ENCODE assay signal across 8 cellular contexts in genomic region chr17:18039535-18040286, GRCh38. TPM values are rescaled to one million over a fixed set of nuclear protein-coding genes. Genes with fewer than 3 reads are reported as not detected.
A peak's percentile ranks its signal among the peaks of the same experiment; 100 is the strongest.
DNase-seq lines count a peak whose midpoint lies in the region; ATAC-seq, FAIRE-seq and TF ChIP-seq lines count a peak whose summit lies in the region.

No MANE protein-coding gene starts in this region.

- DNase-seq in DND-41 (no peak), germinal center (ENCODE audit: low spot score) (peak; percentile 66), pancreas (peak in 5 of 6 donors; percentile 31 to 85 (median 53)), G401 (ENCODE audit: low spot score) (no peak), NOMO-1 (lab: John Stamatoyannopoulos, UW; ENCODE audit: unreplicated experiment in 2 of 2) (no peak)
- DNase-seq in activated CD4-positive, alpha-beta memory T cell treated with anti-CD3 and anti-CD28 coated beads for 36 hours = no peak

- CTCF ChIA-PET in activated CD4-positive, alpha-beta memory T cell treated with anti-CD3 and anti-CD28 coated beads for 36 hours (lab: Charles Lee) = interaction anchor here (1.3 kb wide), 1 partner anchor 145 kb away, joined by 3 read pairs; no protein-coding TSS in a partner anchor

- FAIRE-seq in pancreas (lab: Jason Lieb, UNC) = no peak

- no peaks in the 10 kb centered on the region for H3K9me3 Mint-ChIP-seq in activated CD4-positive, alpha-beta memory T cell treated with anti-CD3 and anti-CD28 coated beads for 36 hours

- peak overlapping the region; percentile 76 for H3K27ac ChIP-seq in DND-41 (ENCODE audit: low read length)
- peak overlapping the region; percentile 29 to 76 (median 62) for H3K27ac ChIP-seq in pancreas

- peak overlapping the region; percentile 90 for H3K4me2 ChIP-seq in DND-41 (ENCODE audit: insufficient read depth, low read length)

- H3K4me1 ChIP-seq in DND-41 (ENCODE audit: insufficient read depth, low read length) (peaks cover 48% of the 10 kb centered on the region), pancreas (peaks cover 0 to 45% (median 11%) of the 10 kb centered on the region in 3 donors)

- 0 to 1% methylated on average over 50 to 79 of the region's 81 CpGs for WGBS in pancreas, 2 donors

- no peak for TF ChIP-seq CTCF in DND-41 (IDR thresholded peaks at IDR 0.05; ENCODE audit: borderline replicate concordance, extremely low read depth, low read length, poor library complexity, severe bottlenecking)
- TF ChIP-seq CTCF in pancreas (IDR thresholded peaks at IDR 0.05) = no peak

- no peaks in the 10 kb centered on the region for H3K9me3 ChIP-seq in DND-41 (ENCODE audit: insufficient read depth, low read length, severe bottlenecking)
- H3K9me3 ChIP-seq in pancreas = no peaks in the 10 kb centered on the region

- in situ Hi-C loops in G401 (cut with HindIII; ENCODE audit: low sequenced_read_pairs) = loop anchor here (25.0 kb wide), 1 partner anchor 152 kb away; no protein-coding TSS in a partner anchor

- H3K9ac ChIP-seq in DND-41 (ENCODE audit: low read depth, low read length) = peak overlapping the region; percentile 65

- POLR2A ChIA-PET in activated CD4-positive, alpha-beta memory T cell treated with anti-CD3 and anti-CD28 coated beads for 36 hours (lab: Charles Lee) = no interaction called here

- H3K4me1 Mint-ChIP-seq in activated CD4-positive, alpha-beta memory T cell treated with anti-CD3 and anti-CD28 coated beads for 36 hours (ENCODE audit: low read depth) = peaks cover 40% of the 10 kb centered on the region

- peaks cover 18% of the 10 kb centered on the region for H4K20me1 ChIP-seq in DND-41 (ENCODE audit: insufficient read depth, low read length)

- H3K27ac Mint-ChIP-seq in activated CD4-positive, alpha-beta memory T cell treated with anti-CD3 and anti-CD28 coated beads for 36 hours = peak overlapping the region; percentile 80

- intact Hi-C loops in activated CD4-positive, alpha-beta memory T cell treated with anti-CD3 and anti-CD28 coated beads for 36 hours (cut with micrococcal nuclease) = loop anchor here (1.0 to 10.0 kb wide), 9 partner anchors 47 to 1502 kb away; partner anchors contain the start of genes ALKBH5, DRC3, DRG2 and PEMT
- intact Hi-C loops in pancreas (cut with DNase I) = loop anchor here in 2 of 3 donors (10.0 kb wide), 3 partner anchors 145 to 365 kb away; partner anchors contain the start of gene RAI1 (in 1 of the 2)

- H3K36me3 ChIP-seq in DND-41 (ENCODE audit: insufficient read depth, low read length) (peaks cover 13% of the 10 kb centered on the region), pancreas (no peaks in the 10 kb centered on the region)

- H3K4me3 ChIP-seq in DND-41 (ENCODE audit: low read depth in 1 of 2, low read length in 2 of 2) (peak overlapping the region; percentile 58 to 88; a peak in 3 of 4 replicates), pancreas (peak overlapping the region; percentile 69 to 97 (median 90))

- H3K27me3 ChIP-seq in DND-41 (ENCODE audit: insufficient read depth, low read length, poor library complexity) = no peaks in the 10 kb centered on the region
- no peaks in the 10 kb centered on the region for H3K27me3 ChIP-seq in pancreas

- ATAC-seq in DND-41 (ENCODE audit: insufficient read depth, low read depth) (peak; percentile 53), GM19397 (IDR thresholded peaks at IDR 0.05; ENCODE audit: unreplicated experiment) (peak; percentile 35), HG03442 (IDR thresholded peaks at IDR 0.05; ENCODE audit: unreplicated experiment) (peak; percentile 24), pancreas (peak; percentile 33 to 46 (median 44))

- H3K79me2 ChIP-seq in DND-41 (ENCODE audit: insufficient read depth, low read length) = peaks cover 84% of the 10 kb centered on the region

- no peaks in the 10 kb centered on the region for H3K27me3 Mint-ChIP-seq in activated CD4-positive, alpha-beta memory T cell treated with anti-CD3 and anti-CD28 coated beads for 36 hours

- peak overlapping the region; percentile 92 for H3K4me3 Mint-ChIP-seq in activated CD4-positive, alpha-beta memory T cell treated with anti-CD3 and anti-CD28 coated beads for 36 hours

- peak overlapping the region; percentile 92 for H2AFZ ChIP-seq in DND-41 (ENCODE audit: low read depth, low read length)

- peaks cover 2% of the 10 kb centered on the region for H3K36me3 Mint-ChIP-seq in activated CD4-positive, alpha-beta memory T cell treated with anti-CD3 and anti-CD28 coated beads for 36 hours

RNA-seq across cellular contexts. Expression of gene GID4, which starts 0.5 kb away (rescaled TPM):
- 1 to 10 TPM; 6.1 to 6.2 TPM for total RNA-seq in activated CD4-positive, alpha-beta memory T cell treated with anti-CD3 and anti-CD28 coated beads for 36 hours
- total RNA-seq in pancreas = 1 to 10 TPM; 5.2 to 9.6 (median 6.0) TPM
- 1 to 10 TPM; 2.7 to 3.1 TPM for polyA plus RNA-seq in pancreas
- total RNA-seq in G401 (2014; rRNA removed; shearing (Covaris generic)) = 6.7 and 10.8 TPM in 2 replicates

RNA-seq across cellular contexts. Expression of gene ATPAF2, which starts 0.7 kb away (rescaled TPM):
- 10 to 100 TPM; 27.5 to 30.0 TPM for total RNA-seq in activated CD4-positive, alpha-beta memory T cell treated with anti-CD3 and anti-CD28 coated beads for 36 hours
- 10 to 100 TPM in 4 of 6 donors, 1 to 10 TPM in 2; 7.3 to 18.0 (median 11.4) TPM for total RNA-seq in pancreas
- polyA plus RNA-seq in pancreas = 10 to 100 TPM; 15.9 to 18.4 TPM
- 78.5 and 84.5 TPM in 2 replicates for total RNA-seq in G401 (2014; rRNA removed; shearing (Covaris generic))

RNA-seq across cellular contexts. Expression of gene DRG2, which starts 48.0 kb away (rescaled TPM):
- total RNA-seq in activated CD4-positive, alpha-beta memory T cell treated with anti-CD3 and anti-CD28 coated beads for 36 hours = 10 to 100 TPM; 37.7 to 39.3 TPM
- 10 to 100 TPM; 13.4 to 24.0 (median 16.5) TPM for total RNA-seq in pancreas
- polyA plus RNA-seq in pancreas = 10 to 100 TPM; 42.0 to 46.9 TPM
- total RNA-seq in G401 (2014; rRNA removed; shearing (Covaris generic)) = 33.2 and 41.0 TPM in 2 replicates

Comparison
In these comparisons a context has a peak if more than half of its experiments do, and no peak if none do; other contexts are left out.
1. DNase-seq: peak in germinal center (single experiment) and pancreas (5 of 6); none in DND-41 (single experiment), activated CD4-positive, alpha-beta memory T cell treated with anti-CD3 and anti-CD28 coated beads for 36 hours (single experiment), G401 (single experiment) and NOMO-1 (0 of 2).
2. Peak in every context shown above with its lines, with median percentiles within 50 percentile points of each other: ATAC-seq.